ENCODE assay signal across 8 cellular contexts in genomic region chr5:173057062-173057924, GRCh38. TPM values are rescaled to one million over a fixed set of nuclear protein-coding genes. Genes with fewer than 3 reads are reported as not detected.
DNase-seq lines count a peak whose midpoint lies in the region; ATAC-seq and TF ChIP-seq lines count a peak whose summit lies in the region.

No MANE protein-coding gene starts in this region.

- H3K36me3 ChIP-seq in SK-N-SH (replicated peaks in 1 of 2; ENCODE audit: control insufficient read depth in 1 of 2, insufficient read depth in 2 of 2, low read length in 1 of 2) (no peaks in the 10 kb centered on the region), testis (ENCODE audit: low read depth, missing control alignments) (no peaks in the 10 kb centered on the region)

- H3F3A ChIP-seq in SK-N-SH (replicated peaks; ENCODE audit: insufficient read depth): peaks cover 19% of the 10 kb centered on the region

- DNase-seq in GM10248 (ENCODE audit: extremely low spot score) (peak; percentile 98), NCI-H1092 (lab: John Stamatoyannopoulos, UW) (peak; percentile 92), SK-N-SH (peak; percentile 97), glomerular visceral epithelial cell (ENCODE audit: extremely low spot score) (peak; percentile 99), omental fat pad (ENCODE audit: low spot score) (peak; percentile 95), testis (peak; percentile 100)
- DNase-seq in activated naive CD4-positive, alpha-beta T cell treated with anti-CD3 and anti-CD28 coated beads, Interleukin-2, amount 50 U/mL, for 72 hours (ENCODE audit: low spot score in 2 of 2): peak; percentile 98 to 99

- H3K9me3 ChIP-seq in SK-N-SH: no peaks in the 10 kb centered on the region
- H3K9me3 ChIP-seq in testis: no peaks in the 10 kb centered on the region

- intact Hi-C loops in testis (cut with DNase I; ENCODE audit: low total_unique reads): no loop called here

- H3K4me3 ChIP-seq in SK-N-SH (ENCODE audit: low read depth in 2 of 2, low read length in 1 of 2): peak overlapping the region; percentile 95
- peak overlapping the region; percentile 96 to 99 for H3K4me3 ChIP-seq in testis

- TF ChIP-seq CTCF in GM10248 (IDR thresholded peaks at IDR 0.05; ENCODE audit: control extremely low read depth, extremely low read depth, low read depth, missing control alignments): no peak
- no peak; the same call in 1 of the 2 replicates for TF ChIP-seq CTCF in SK-N-SH (IDR thresholded peaks at IDR 0.05)
- TF ChIP-seq CTCF in omental fat pad (IDR thresholded peaks at IDR 0.05): no peak
- no peak for TF ChIP-seq CTCF in testis (IDR thresholded peaks at IDR 0.05)

- TF ChIP-seq EP300 in SK-N-SH (IDR thresholded peaks at IDR 0.05; ENCODE audit: borderline replicate concordance in 1 of 2, low read depth in 1 of 2, low read length in 1 of 2): no peak

- peak overlapping the region; percentile 97 for H3K9ac ChIP-seq in SK-N-SH

- no peak for TF ChIP-seq RAD21 in SK-N-SH (IDR thresholded peaks at IDR 0.05; ENCODE audit: low read length)

- no peaks in the 10 kb centered on the region for H3K36me3 Mint-ChIP-seq in activated naive CD4-positive, alpha-beta T cell treated with anti-CD3 and anti-CD28 coated beads, Interleukin-2, amount 50 U/mL, for 72 hours

- H3K27ac ChIP-seq in SK-N-SH (ENCODE audit: low read depth in 2 of 2, low read length in 1 of 2) (peak overlapping the region; percentile 91 to 98), testis (peak overlapping the region; percentile 98 to 99)

- H3K4me1 ChIP-seq in SK-N-SH (ENCODE audit: control insufficient read depth in 1 of 2, insufficient read depth in 2 of 2, low read depth in 1 of 2, low read length in 1 of 2) (peaks cover 4 to 5% of the 10 kb centered on the region in 2 experiments; a peak in 3 of 4 replicates), testis (peaks cover 6% of the 10 kb centered on the region)

- ATAC-seq in HG02610 (IDR thresholded peaks at IDR 0.05; ENCODE audit: unreplicated experiment) (peak; percentile 83), omental fat pad (ENCODE audit: low FRiP score) (peak; percentile 98)
- peak; percentile 86 to 89 for ATAC-seq in activated naive CD4-positive, alpha-beta T cell treated with anti-CD3 and anti-CD28 coated beads, Interleukin-2, amount 50 U/mL, for 72 hours

- CTCF ChIA-PET in GM10248 (lab: Yijun Ruan, JAX) (interaction anchor here (0.9 to 1.9 kb wide), 12 partner anchors 9 to 237 kb away, joined by 3 to 7 read pairs (median 4); partner anchors contain the start of genes BNIP1 and RPL26L1), SK-N-SH (lab: Yijun Ruan, JAX) (interaction anchor here (0.9 to 1.3 kb wide), 5 partner anchors 10 to 340 kb away, joined by 3 to 5 read pairs (median 3); no protein-coding TSS in a partner anchor)

- H3K27ac Mint-ChIP-seq in activated naive CD4-positive, alpha-beta T cell treated with anti-CD3 and anti-CD28 coated beads, Interleukin-2, amount 50 U/mL, for 72 hours: peak overlapping the region; percentile 84 to 91

- H3K27me3 ChIP-seq in SK-N-SH (ENCODE audit: insufficient read depth): no peaks in the 10 kb centered on the region
- H3K27me3 ChIP-seq in testis: no peaks in the 10 kb centered on the region

- H3K9me2 ChIP-seq in SK-N-SH: no peaks in the 10 kb centered on the region

- no peaks in the 10 kb centered on the region for H3K9me3 Mint-ChIP-seq in activated naive CD4-positive, alpha-beta T cell treated with anti-CD3 and anti-CD28 coated beads, Interleukin-2, amount 50 U/mL, for 72 hours

- H4K20me1 ChIP-seq in SK-N-SH (ENCODE audit: insufficient read depth): no peaks in the 10 kb centered on the region; the same call in 1 of the 2 replicates

- H3K79me2 ChIP-seq in SK-N-SH (ENCODE audit: insufficient read depth): peaks cover 44% of the 10 kb centered on the region

- peak overlapping the region; percentile 95 for H3K4me2 ChIP-seq in SK-N-SH

- peak; percentile 60 for TF ChIP-seq POLR2A in testis (IDR thresholded peaks at IDR 0.05)

- H2AFZ ChIP-seq in SK-N-SH (ENCODE audit: low read depth): peak overlapping the region; percentile 99

- 3% methylated on average over 17 of the region's 38 CpGs for WGBS in SK-N-SH (ENCODE audit: low lambda C conversion rate)
- WGBS in testis, 2 donors: 0 to 1% methylated on average over 27 to 38 of the region's 38 CpGs

- POLR2A ChIA-PET in GM10248 (lab: Yijun Ruan, JAX): interaction anchor here (0.6 to 1.4 kb wide), 10 partner anchors 9 to 286 kb away, joined by 3 to 7 read pairs (median 4); partner anchors contain the start of genes ATP6V0E1 and DUSP1
- POLR2A ChIA-PET in SK-N-SH (lab: Yijun Ruan, JAX): interaction anchor here (0.7 to 1.5 kb wide), 6 partner anchors 73 to 1247 kb away, joined by 3 to 5 read pairs (median 4); partner anchors contain the start of genes ATP6V0E1, RPL26L1 and STC2

TF ChIP-seq in SK-N-SH, 30 proteins besides CTCF, POLR2A, EP300 and RAD21 (continues in another document):
- TF ChIP-seq RFX5 (IDR thresholded peaks at IDR 0.05; ENCODE audit: low read length): no peak
- TF ChIP-seq TAF1 (IDR thresholded peaks at IDR 0.05; ENCODE audit: borderline replicate concordance, low read depth, low read length): no peak; the same call in 1 of the 2 replicates
- TF ChIP-seq MEF2A (IDR thresholded peaks at IDR 0.05; ENCODE audit: borderline replicate concordance, low read depth): no peak
- TF ChIP-seq FOXJ3 (CRISPR knock-in tag; IDR thresholded peaks at IDR 0.05): no peak
- TF ChIP-seq GATA2 (CRISPR knock-in tag; IDR thresholded peaks at IDR 0.05): no peak
- TF ChIP-seq USF1 (IDR thresholded peaks at IDR 0.05; ENCODE audit: borderline replicate concordance, low read depth): peak; percentile 61; the same call in 1 of the 2 replicates
- peak; percentile 93 for TF ChIP-seq YY1 (IDR thresholded peaks at IDR 0.05; ENCODE audit: low read depth)
- TF ChIP-seq POLR2AphosphoS5 (IDR thresholded peaks at IDR 0.05; ENCODE audit: low read depth, low read length): no peak; the same call in 1 of the 2 replicates
- peak; percentile 90 for TF ChIP-seq IRF3 (IDR thresholded peaks at IDR 0.05; ENCODE audit: low read depth, low read length)
- no peak for TF ChIP-seq RCOR1 (IDR thresholded peaks at IDR 0.05; ENCODE audit: low read length)
- no peak for TF ChIP-seq FOXM1 (IDR thresholded peaks at IDR 0.05; ENCODE audit: low read depth)
- TF ChIP-seq GABPA (IDR thresholded peaks at IDR 0.05; ENCODE audit: low read depth): peak; percentile 66
- peak; percentile 11; the same call in 1 of the 2 replicates for TF ChIP-seq TCF12 (IDR thresholded peaks at IDR 0.05)
- no peak for TF ChIP-seq ZBTB33 (IDR thresholded peaks at IDR 0.05; ENCODE audit: borderline replicate concordance, low read depth)
- TF ChIP-seq JUND (IDR thresholded peaks at IDR 0.05): no peak
- no peak; the same call in none of the 2 replicates for TF ChIP-seq ELF1 (IDR thresholded peaks at IDR 0.05)
- TF ChIP-seq TEAD4 (IDR thresholded peaks at IDR 0.05; ENCODE audit: borderline replicate concordance, insufficient read depth): no peak

RNA-seq across cellular contexts. Expression of gene CREBRF, which starts 1.1 kb away (rescaled TPM):
- 2.4 and 3.2 TPM in 2 replicates for polyA plus RNA-seq in SK-N-SH (2012; rRNA removed)
- polyA plus RNA-seq in SK-N-SH (2012; cell fraction: cytosol; rRNA removed): 2.5 and 2.9 TPM in 2 replicates
- polyA plus RNA-seq in SK-N-SH (2012; cell fraction: nucleus; rRNA removed): 6.5 and 10.1 TPM in 2 replicates
- 10 to 100 TPM; 12.7 to 39.6 TPM for total RNA-seq in activated naive CD4-positive, alpha-beta T cell treated with anti-CD3 and anti-CD28 coated beads, Interleukin-2, amount 50 U/mL, for 72 hours
- 10 to 100 TPM; 33.7 to 67.6 (median 36.4) TPM for total RNA-seq in omental fat pad
- total RNA-seq in testis: 10 to 100 TPM; 55.6 to 58.4 TPM
- polyA plus RNA-seq in testis (ENCODE audit: insufficient read depth, low read depth, low replicate concordance): 24.2 TPM

Comparison
In these comparisons a context has a peak if more than half of its experiments do, and no peak if none do; other contexts are left out.
1. Peak in every context shown above with its lines: DNase-seq, ATAC-seq, H3K4me3 ChIP-seq and H3K27ac ChIP-seq.